11 cellular contexts compared by ENCODE assay signal in the genomic region with DNA sequence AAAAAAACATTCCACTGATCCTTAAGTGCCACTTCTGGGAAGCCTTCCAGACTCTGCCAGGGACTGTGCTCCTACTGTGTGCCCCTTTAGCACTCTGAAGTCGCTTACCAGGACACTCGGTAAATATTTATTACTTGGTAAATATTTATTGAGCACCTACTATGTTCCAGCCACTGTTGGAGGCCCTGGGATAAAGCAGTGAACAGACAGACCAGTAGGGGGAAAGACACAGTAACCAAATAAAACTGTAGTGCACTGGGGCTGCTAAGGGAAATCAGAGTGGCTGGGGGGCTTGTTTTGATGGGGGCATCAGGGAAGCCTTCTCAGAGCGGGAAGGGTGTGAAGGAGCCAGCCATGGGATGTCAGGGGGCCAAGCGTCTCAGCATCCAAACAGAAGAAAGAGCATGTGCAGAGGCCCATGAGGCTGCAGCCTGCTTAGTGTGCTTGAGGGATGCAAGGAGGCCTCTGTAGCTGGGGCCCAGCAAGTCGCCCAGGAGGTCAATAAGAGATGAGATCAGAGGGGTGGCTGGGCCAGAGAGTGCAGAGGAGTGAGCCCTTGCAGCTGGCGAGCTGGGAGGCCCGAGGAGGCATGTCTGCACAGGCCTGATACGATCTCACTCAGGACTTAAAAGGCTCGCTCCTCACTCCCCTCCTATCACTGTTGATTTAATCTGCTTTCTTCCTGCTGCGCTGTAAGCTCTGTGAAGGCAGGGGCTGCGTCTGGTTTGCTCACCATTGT. TPM values are rescaled to one million over a fixed set of nuclear protein-coding genes. Genes with fewer than 3 reads are reported as not detected.
DNase-seq lines count a peak whose midpoint lies in the region; ATAC-seq and TF ChIP-seq lines count a peak whose summit lies in the region.
"Had no signal": no experiment of that assay in that cellular context is flagged by ENCODE, and none has a peak within 500 bp of the region (broad histone marks: within the 10 kb centered on the region; RNA-seq: fewer than 3 reads in every experiment).

No MANE protein-coding gene starts in this region.

- H3K4me1 ChIP-seq in mucosa of descending colon (ENCODE audit: low read depth), result no peaks in the 10 kb centered on the region
- H3K4me1 ChIP-seq in spleen, result peaks cover 0 to 4% (median 0%) of the 10 kb centered on the region in 6 donors

- no peaks in the 10 kb centered on the region for H3K27me3 ChIP-seq in spleen (replicated peaks in 1 of 7)
- H3K27me3 ChIP-seq: ovary had no signal

- intact Hi-C loops in mucosa of descending colon (cut with DNase I, micrococcal nuclease), result no loop called here
- intact Hi-C loops in spleen (cut with DNase I; ENCODE audit: low total_unique reads), result no loop called here

- DNase-seq in AG20443 (ENCODE audit: low spot score), result peak; percentile 30
- peak; percentile 97 for DNase-seq in NCI-H510A treated with DMSO at 0.1 percent for 48 hours (lab: John Stamatoyannopoulos, UW)
- peak; percentile 13 for DNase-seq in fibroblast of the aortic adventitia (ENCODE audit: low read depth)
- DNase-seq in mucosa of descending colon, result peak; percentile 21 to 56 (median 37)
- DNase-seq in spleen, result no peak
- no peak for DNase-seq in stimulated activated naive CD4-positive, alpha-beta T cell treated with Interleukin-2 at 50 U/mL for 16 hours (lab: John Stamatoyannopoulos, UW)
- DNase-seq in DMS153 treated with DMSO at 0.1 percent for 48 hours (lab: John Stamatoyannopoulos, UW; ENCODE audit: unreplicated experiment), result no peak
- DNase-seq in KBM-7, result no peak
- DNase-seq: NCI-H2081, ovary had no signal

- no peak overlapping the region for H3K4me3 ChIP-seq in fibroblast of the aortic adventitia (ENCODE audit: low read depth, low read length)
- no peak overlapping the region for H3K4me3 ChIP-seq in mucosa of descending colon
- H3K4me3 ChIP-seq in spleen, result no peak overlapping the region
- H3K4me3 ChIP-seq: ovary, thoracic aorta had no signal

- H3K36me3 ChIP-seq in mucosa of descending colon (ENCODE audit: low read depth) (no peaks in the 10 kb centered on the region), spleen (no peaks in the 10 kb centered on the region)
- H3K36me3 ChIP-seq: ovary, thoracic aorta had no signal

- WGBS in spleen, 5 donors, result 61 to 78% (median 75%) methylated on average over 11 of the region's 11 CpGs

- in situ Hi-C loops in KBM-7 (cut with MboI; ENCODE audit: low pct_unique_long_range_greater_than_20kb, low sequenced_read_pairs), result no loop called here

- TF ChIP-seq POLR2A in spleen (IDR thresholded peaks at IDR 0.05), result no peak

- peak; percentile 55 for ATAC-seq in mucosa of descending colon

- H3K9me3 ChIP-seq in mucosa of descending colon, result no peaks in the 10 kb centered on the region
- H3K9me3 ChIP-seq in spleen, result no peaks in the 10 kb centered on the region
- H3K9me3 ChIP-seq: ovary, thoracic aorta had no signal

- TF ChIP-seq CTCF in fibroblast of the aortic adventitia (IDR thresholded peaks at IDR 0.05; ENCODE audit: insufficient read depth, low read length) (no peak), mucosa of descending colon (IDR thresholded peaks at IDR 0.05) (no peak), spleen (IDR thresholded peaks at IDR 0.05 in 8 of 11, conservative IDR thresholded peaks at IDR 0.05 in 3 of 11) (no peak)

- no peak overlapping the region for H3K27ac ChIP-seq in spleen
- H3K27ac ChIP-seq: ovary, thoracic aorta had no signal

RNA-seq across cellular contexts. Expression of gene KAZN, which starts 28.6 kb away (rescaled TPM):
- total RNA-seq in fibroblast of the aortic adventitia (ENCODE audit: low replicate concordance), result 3.9 and 23.6 TPM in 2 replicates
- total RNA-seq in mucosa of descending colon, result 10 to 100 TPM in 2 of 3 donors, 1 to 10 TPM in 1; 9.7 to 21.9 (median 15.8) TPM
- 100 to 1,000 TPM; 118 to 245 (median 160) TPM for total RNA-seq in spleen
- 10 to 100 TPM; 20.0 to 71.8 (median 33.5) TPM for polyA plus RNA-seq in spleen

Comparison
In these comparisons a context has a peak if more than half of its experiments do, and no peak if none do; other contexts are left out.
1. DNase-seq: peak in AG20443 (single experiment), NCI-H510A treated with DMSO at 0.1 percent for 48 hours (single experiment), fibroblast of the aortic adventitia (single experiment) and mucosa of descending colon (3 of 3); none in spleen (single experiment), stimulated activated naive CD4-positive, alpha-beta T cell treated with Interleukin-2 at 50 U/mL for 16 hours (single experiment), DMS153 treated with DMSO at 0.1 percent for 48 hours (single experiment) and KBM-7 (single experiment).